17 cellular contexts compared by ENCODE assay signal in the genomic region with DNA sequence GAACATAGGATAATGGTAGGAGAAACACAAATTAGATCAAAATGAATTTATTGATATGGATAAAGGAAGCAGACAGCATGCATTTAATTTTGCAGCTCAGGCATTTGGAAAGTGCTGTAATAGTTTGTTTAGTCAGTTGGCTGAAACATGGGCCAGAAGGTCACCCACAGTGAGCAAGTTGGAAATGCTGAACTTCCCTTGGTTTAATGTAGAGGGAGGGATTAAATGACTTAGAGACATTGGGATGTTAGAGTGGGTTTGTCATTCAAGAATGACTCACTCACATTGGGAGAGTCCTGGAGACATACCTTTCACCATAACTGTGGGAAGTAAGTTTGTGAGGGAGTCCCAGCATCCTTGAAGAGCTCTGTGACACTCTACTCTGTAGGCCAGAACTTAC.
DNase-seq lines count a peak whose midpoint lies in the region; FAIRE-seq and TF ChIP-seq lines count a peak whose summit lies in the region.
"Had no signal": no experiment of that assay in that cellular context is flagged by ENCODE, and none has a peak within 500 bp of the region (broad histone marks: within the 10 kb centered on the region; RNA-seq: fewer than 3 reads in every experiment).

No MANE protein-coding gene starts in this region.

- no peaks in the 10 kb centered on the region for H3K27me3 ChIP-seq in ACC112 (ENCODE audit: insufficient read depth, low read length)
- H3K27me3 ChIP-seq in astrocyte (ENCODE audit: insufficient read depth, low read length): no peaks in the 10 kb centered on the region
- no peaks in the 10 kb centered on the region for H3K27me3 ChIP-seq in A673 (replicated peaks; ENCODE audit: insufficient read depth, low read depth, low read length, poor library complexity)

- H3K4me1 ChIP-seq in ACC112 (ENCODE audit: control insufficient read depth, insufficient read depth, low read length, unreplicated experiment): peaks cover 3% of the 10 kb centered on the region
- no peaks in the 10 kb centered on the region for H3K4me1 ChIP-seq in astrocyte (ENCODE audit: insufficient read depth, low read length)
- H3K4me1 ChIP-seq in A673 (ENCODE audit: insufficient read depth, low read length, poor library complexity, severe bottlenecking): no peaks in the 10 kb centered on the region

- H3K9me3 ChIP-seq in astrocyte (ENCODE audit: insufficient read depth, low read depth, low read length): no peaks in the 10 kb centered on the region
- H3K9me3 ChIP-seq in A673 (ENCODE audit: low read depth, low read length, poor library complexity, severe bottlenecking): no peaks in the 10 kb centered on the region
- H3K9me3 ChIP-seq: thoracic aorta had no signal

- no peak overlapping the region for H3K4me3 Mint-ChIP-seq in astrocyte (ENCODE audit: unreplicated experiment)
- H3K4me3 Mint-ChIP-seq: activated naive CD8-positive, alpha-beta T cell; activated T-cell treated with anti-CD3 and anti-CD28 coated beads, Interleukin-2, amount 50 U/mL, for 24 hours; naive thymus-derived CD4-positive, alpha-beta T cell had no signal

- H3K79me2 ChIP-seq in ACC112 (ENCODE audit: control insufficient read depth, insufficient read depth, low read length, unreplicated experiment) (no peaks in the 10 kb centered on the region), astrocyte (ENCODE audit: insufficient read depth, low read length) (no peaks in the 10 kb centered on the region)

- no peak overlapping the region for H3K9ac ChIP-seq in astrocyte (ENCODE audit: low read length)

- H3K27ac Mint-ChIP-seq in astrocyte (ENCODE audit: unreplicated experiment): peak overlapping the region; percentile 68
- H3K27ac Mint-ChIP-seq: activated naive CD8-positive, alpha-beta T cell; activated T-cell treated with anti-CD3 and anti-CD28 coated beads, Interleukin-2, amount 50 U/mL, for 24 hours; naive thymus-derived CD4-positive, alpha-beta T cell had no signal

- H4K20me1 ChIP-seq in astrocyte (ENCODE audit: insufficient read depth, low read length): no peaks in the 10 kb centered on the region

- H2AFZ ChIP-seq in ACC112 (ENCODE audit: low read length, unreplicated experiment) (no peak overlapping the region), astrocyte (ENCODE audit: low read depth, low read length) (no peak overlapping the region)

- intact Hi-C loops in A673 (cut with micrococcal nuclease; ENCODE audit: unreplicated experiment): no loop called here

- H3K9me3 Mint-ChIP-seq in astrocyte (ENCODE audit: unreplicated experiment): peaks cover 2% of the 10 kb centered on the region
- H3K9me3 Mint-ChIP-seq: activated T-cell treated with anti-CD3 and anti-CD28 coated beads, Interleukin-2, amount 50 U/mL, for 24 hours had no signal

- peaks cover 7% of the 10 kb centered on the region for H3K4me1 Mint-ChIP-seq in astrocyte (ENCODE audit: low read depth, unreplicated experiment)

- H3K36me3 ChIP-seq in ACC112 (ENCODE audit: insufficient read depth, low read length) (no peaks in the 10 kb centered on the region), astrocyte (ENCODE audit: insufficient read depth, low read length) (no peaks in the 10 kb centered on the region), A673 (ENCODE audit: insufficient read depth, low read length, poor library complexity, severe bottlenecking) (no peaks in the 10 kb centered on the region)
- H3K36me3 ChIP-seq: thoracic aorta had no signal

- POLR2A ChIA-PET in A673 (lab: Charles Lee; ENCODE audit: low non-redundant PET): no interaction called here

- no peak for TF ChIP-seq POLR2A in H54 (IDR thresholded peaks at IDR 0.05; ENCODE audit: low read depth, low read length)

- DNase-seq in H54 (ENCODE audit: insufficient read length, low spot score) (peak; percentile 23), astrocyte (ENCODE audit: low read depth) (peak; percentile 90), hepatic stellate cell (ENCODE audit: low spot score) (peak; percentile 57), DMS53 treated with DMSO at 0.1 percent for 48 hours (lab: John Stamatoyannopoulos, UW; ENCODE audit: unreplicated experiment) (no peak), D341Med (ENCODE audit: low spot score) (no peak), A673 (ENCODE audit: low spot score) (no peak)
- no peak for DNase-seq in effector CD8-positive, alpha-beta T cell (lab: John Stamatoyannopoulos, UW)
- DNase-seq: activated CD4-positive, alpha-beta T cell treated with anti-CD3 and anti-CD28 coated beads, Interleukin-2, amount 50 U/mL, for 1 hour; activated T-cell treated with anti-CD3 and anti-CD28 coated beads, Interleukin-2, amount 50 U/mL, for 24 hours; hippocampal formation; naive thymus-derived CD4-positive, alpha-beta T cell; NCI-H1417 treated with DMSO at 0.1 percent for 48 hours; NCI-H446 had no signal

- peak overlapping the region; percentile 47; the same call in 1 of the 2 replicates for H3K27ac ChIP-seq in ACC112 (ENCODE audit: low read depth, low read length)
- peak overlapping the region; percentile 43 for H3K27ac ChIP-seq in astrocyte (ENCODE audit: low read depth, low read length)
- H3K27ac ChIP-seq in A673 (ENCODE audit: low read depth, low read length, poor library complexity, severe bottlenecking): no peak overlapping the region
- H3K27ac ChIP-seq: thoracic aorta had no signal

- H3K27me3 Mint-ChIP-seq in astrocyte (ENCODE audit: low read depth, unreplicated experiment): no peaks in the 10 kb centered on the region
- H3K27me3 Mint-ChIP-seq: activated naive CD8-positive, alpha-beta T cell; activated T-cell treated with anti-CD3 and anti-CD28 coated beads, Interleukin-2, amount 50 U/mL, for 24 hours; naive thymus-derived CD4-positive, alpha-beta T cell had no signal

- BruUV-seq in A673 (replicated peaks; lab: Mats Ljungman, UMichigan): no TSS peak

- H3K36me3 Mint-ChIP-seq in astrocyte (ENCODE audit: low read depth, unreplicated experiment): no peaks in the 10 kb centered on the region
- H3K36me3 Mint-ChIP-seq: activated naive CD8-positive, alpha-beta T cell; naive thymus-derived CD4-positive, alpha-beta T cell had no signal

- TF ChIP-seq CTCF in astrocyte (IDR thresholded peaks at IDR 0.05; ENCODE audit: insufficient read depth, low read depth, low read length): no peak
- no peak for TF ChIP-seq CTCF in A673 (conservative IDR thresholded peaks at IDR 0.05; ENCODE audit: low read depth, low read length)

- H3K4me2 ChIP-seq in astrocyte (ENCODE audit: low read length): no peak overlapping the region

- H3K4me3 ChIP-seq in ACC112 (ENCODE audit: low read depth, low read length) (no peak overlapping the region), astrocyte (ENCODE audit: insufficient read depth, low read depth, low read length) (no peak overlapping the region), A673 (ENCODE audit: low read depth, low read length, poor library complexity, severe bottlenecking) (no peak overlapping the region)
- H3K4me3 ChIP-seq: thoracic aorta had no signal

- CTCF ChIA-PET in A673 (lab: Charles Lee): no interaction called here

- FAIRE-seq in H54 (lab: Jason Lieb, UNC) (no peak), astrocyte (lab: Jason Lieb, UNC) (peak; percentile 13)
- FAIRE-seq: endothelial cell of umbilical vein had no signal

Comparison
In these comparisons a context has a peak if more than half of its experiments do, and no peak if none do; other contexts are left out.
1. DNase-seq: peak in H54 (single experiment), astrocyte (single experiment) and hepatic stellate cell (single experiment); none in DMS53 treated with DMSO at 0.1 percent for 48 hours (single experiment), D341Med (single experiment), A673 (single experiment) and effector CD8-positive, alpha-beta T cell (single experiment).